In the genomic region with DNA sequence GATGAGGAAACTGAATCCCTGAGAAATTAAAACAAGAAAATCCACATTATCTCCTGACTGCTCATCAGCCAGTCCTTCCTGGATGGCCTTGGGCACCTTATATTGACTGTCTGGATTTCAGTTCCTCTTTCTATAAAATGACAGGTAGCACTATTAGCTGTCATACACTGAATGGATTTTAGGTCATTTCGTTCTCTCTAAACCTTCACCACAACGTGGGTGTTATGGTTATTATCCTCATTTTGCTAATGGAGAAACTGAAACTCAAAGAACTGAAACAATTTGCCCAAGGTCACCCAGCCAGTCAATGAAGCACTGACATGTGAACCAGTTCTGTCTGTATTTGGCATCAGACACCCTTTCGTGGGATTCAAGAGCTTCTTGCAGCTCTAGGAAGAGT, we compare ENCODE assay signal across 13 cellular contexts.
DNase-seq lines count a peak whose midpoint lies in the region; ATAC-seq and TF ChIP-seq lines count a peak whose summit lies in the region.
"Had no signal": no experiment of that assay in that cellular context is flagged by ENCODE, and none has a peak within 500 bp of the region (broad histone marks: within the 10 kb centered on the region; RNA-seq: fewer than 3 reads in every experiment).

No MANE protein-coding gene starts in this region.

- no peaks in the 10 kb centered on the region for H4K20me1 ChIP-seq in OCI-LY3 (ENCODE audit: insufficient read depth, low read length)

- peak overlapping the region; percentile 19; the same call in 1 of the 2 replicates for H3K27ac ChIP-seq in OCI-LY3 (ENCODE audit: low read length)
- no peak overlapping the region for H3K27ac ChIP-seq in ovary
- H3K27ac ChIP-seq in dorsolateral prefrontal cortex, result no peak overlapping the region
- H3K27ac ChIP-seq: cardiac muscle cell had no signal

- TF ChIP-seq CTCF in OCI-LY3 (IDR thresholded peaks at IDR 0.05; ENCODE audit: low read depth, low read length) (no peak), ovary (IDR thresholded peaks at IDR 0.05) (no peak), dorsolateral prefrontal cortex (IDR thresholded peaks at IDR 0.05 in 54 of 56, conservative IDR thresholded peaks at IDR 0.05 in 2 of 56; ENCODE audit: low read depth in 1 of 56, partially characterized antibody in 56 of 56) (no peak)

- no peak for DNase-seq in NCI-H1436 treated with DMSO at 0.1 percent for 48 hours (lab: John Stamatoyannopoulos, UW)
- DNase-seq in ovary, result no peak
- DNase-seq in posterior vena cava (ENCODE audit: low spot score), result no peak
- no peak for DNase-seq in dorsolateral prefrontal cortex
- DNase-seq: activated T-cell treated with anti-CD3 and anti-CD28 coated beads for 4 hours; NCI-H2081; stimulated activated naive CD4-positive, alpha-beta T cell treated with Interleukin-2 at 50 U/mL for 16 hours had no signal

- H3K4me2 ChIP-seq in OCI-LY3 (ENCODE audit: low read length), result peak overlapping the region; percentile 75

- ATAC-seq in GM18520 (IDR thresholded peaks at IDR 0.05; ENCODE audit: unreplicated experiment) (peak; percentile 98), GM21390 (IDR thresholded peaks at IDR 0.05; ENCODE audit: unreplicated experiment) (peak; percentile 99), HG03095 (IDR thresholded peaks at IDR 0.05; ENCODE audit: unreplicated experiment) (peak; percentile 99)
- ATAC-seq: HCT116 had no signal

- intact Hi-C loops in ovary (cut with DNase I), result no loop called here
- intact Hi-C loops in posterior vena cava (cut with DNase I), result no loop called here
- intact Hi-C loops in dorsolateral prefrontal cortex (cut with DNase I), result no loop called here

- no peak overlapping the region for H2AFZ ChIP-seq in OCI-LY3 (ENCODE audit: low read depth, low read length)

- no peaks in the 10 kb centered on the region for H3K79me2 ChIP-seq in OCI-LY3 (ENCODE audit: low read length)

- no peak overlapping the region for H3K9ac ChIP-seq in OCI-LY3 (ENCODE audit: low read length)

- no peak for TF ChIP-seq POLR2A in ovary (IDR thresholded peaks at IDR 0.05)

- H3K4me3 ChIP-seq in OCI-LY3 (ENCODE audit: low read length) (peak overlapping the region; percentile 49; the same call in 1 of the 2 replicates), ovary (no peak overlapping the region), dorsolateral prefrontal cortex (no peak overlapping the region)
- H3K4me3 ChIP-seq: cardiac muscle cell had no signal

- H3K36me3 ChIP-seq in OCI-LY3 (replicated peaks; ENCODE audit: low read depth, low read length) (no peaks in the 10 kb centered on the region), ovary (no peaks in the 10 kb centered on the region)
- H3K36me3 ChIP-seq: cardiac muscle cell had no signal

- no peak for TF ChIP-seq EP300 in ovary (IDR thresholded peaks at IDR 0.05)

- H3K4me1 ChIP-seq in OCI-LY3 (ENCODE audit: low read length), result peaks cover 37% of the 10 kb centered on the region
- H3K4me1 ChIP-seq in ovary (ENCODE audit: insufficient read depth), result no peaks in the 10 kb centered on the region

- H3K27me3 ChIP-seq in OCI-LY3 (ENCODE audit: low read depth, low read length), result no peaks in the 10 kb centered on the region
- no peaks in the 10 kb centered on the region for H3K27me3 ChIP-seq in ovary
- H3K27me3 ChIP-seq in dorsolateral prefrontal cortex, result no peaks in the 10 kb centered on the region
- H3K27me3 ChIP-seq: cardiac muscle cell had no signal

- 18 to 41% (median 30%) methylated on average over 3 of the region's 3 CpGs for WGBS in ovary, 3 donors

- H3K9me3 ChIP-seq in OCI-LY3 (ENCODE audit: insufficient read depth, low read length), result peaks cover 10% of the 10 kb centered on the region; the same call in 1 of the 2 replicates
- no peaks in the 10 kb centered on the region for H3K9me3 ChIP-seq in ovary
